Comparison of ENCODE assay signal across 27 cellular contexts in genomic region chr2:234578389-234578788, GRCh38.
"Had no signal": no experiment of that assay in that cellular context is flagged by ENCODE, and none has a peak within 500 bp of the region (broad histone marks: within the 10 kb centered on the region; RNA-seq: fewer than 3 reads in every experiment).

No MANE protein-coding gene starts in this region.

- DNase-seq: activated CD4-positive, alpha-beta T cell treated with anti-CD3 and anti-CD28 coated beads for 36 hours; activated CD4-positive, alpha-beta T cell treated with anti-CD3 and anti-CD28 coated beads, Interleukin-2, amount 10 ng/mL, durations not matched to agents 7 days and 5 days; activated CD4-positive, alpha-beta T cell treated with anti-CD3 and anti-CD28 coated beads, Interleukin-2, amount 50 U/mL, for 48 hours; activated CD8-positive, alpha-beta T cell treated with anti-CD3 and anti-CD28 coated beads, Interleukin-2, amount 10 ng/mL, durations not matched to agents 7 days and 5 days; activated gamma-delta T cell; activated naive CD4-positive, alpha-beta T cell treated with Interleukin-2 at 50 U/mL for 16 hours; activated naive CD8-positive, alpha-beta T cell treated with anti-CD3 and anti-CD28 coated beads, Interleukin-2, amount 10 ng/mL, durations not matched to agents 7 days and 5 days; activated T-cell treated with anti-CD3 and anti-CD28 coated beads, Interleukin-2, amount 50 U/mL, for 24 hours; amygdala; body of pancreas; caudate nucleus; cerebellar nuclear complex; Kasumi-1; MG63; NCI-H1092; NCI-H146; NCI-H187; NCI-H2029 treated with DMSO at 0.1 percent for 48 hours; NCI-H2171 treated with DMSO at 0.1 percent for 48 hours; NCI-H345; NCI-H526; NCI-H748 treated with DMSO at 0.1 percent for 48 hours; NK-92 treated with Interleukin-12 subunit alpha and Interleukin-12 subunit beta, amount 100 ng/mL, for 24 hours; Right ventricle myocardium superior had no signal

- H3K27me3 ChIP-seq: ascending aorta, body of pancreas, breast epithelium, MG63 had no signal

- H3K27ac ChIP-seq: ascending aorta, body of pancreas, breast epithelium had no signal

- H3K4me3 ChIP-seq: ascending aorta, body of pancreas, breast epithelium, MG63 had no signal

- H3K9me3 ChIP-seq: ascending aorta, body of pancreas, breast epithelium had no signal

- FAIRE-seq: TTC549 had no signal

- H3K4me1 ChIP-seq: ascending aorta, body of pancreas, breast epithelium had no signal

- H3K36me3 ChIP-seq: ascending aorta, breast epithelium, MG63 had no signal
